Comparison of ENCODE assay signal across 16 cellular contexts in the genomic region with DNA sequence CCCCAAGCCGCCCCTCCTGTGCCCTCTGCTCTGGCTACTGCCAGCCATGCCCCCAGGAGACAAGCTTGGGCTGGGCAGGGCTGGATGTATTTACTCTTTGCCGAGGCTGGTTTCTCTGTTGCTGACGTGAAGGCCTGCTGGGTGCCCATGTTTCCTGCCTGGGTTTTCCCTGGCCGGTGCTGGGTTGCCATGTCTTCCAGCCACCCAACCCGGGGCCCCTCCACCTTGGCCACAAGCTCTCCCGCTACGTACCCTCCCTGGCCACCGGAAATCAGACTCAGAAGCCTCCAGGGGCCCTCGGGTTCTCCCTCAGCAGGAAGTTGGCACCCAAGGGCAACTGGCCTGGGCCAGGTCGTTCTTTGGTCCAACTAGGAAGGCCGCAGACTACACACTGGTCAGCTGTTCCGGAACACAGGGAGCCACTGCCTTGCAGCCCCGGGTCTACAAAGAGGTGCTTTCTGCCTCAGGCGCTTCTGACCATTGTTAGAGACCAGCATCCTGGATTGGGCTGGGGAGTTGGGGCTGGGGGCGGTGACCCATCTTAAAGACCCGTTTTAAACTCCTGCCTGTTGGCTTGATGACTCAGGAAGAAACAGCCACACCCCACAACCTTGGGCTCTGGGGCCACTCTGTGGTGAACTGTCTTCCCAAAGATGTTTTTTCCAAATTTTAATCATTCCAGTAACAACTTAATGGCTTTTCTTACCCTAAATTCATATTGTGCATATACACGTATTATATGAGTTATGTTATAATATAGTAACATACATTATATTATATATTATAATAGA.
A peak's percentile ranks its signal among the peaks of the same experiment; 100 is the strongest.
DNase-seq lines count a peak whose midpoint lies in the region; ATAC-seq and TF ChIP-seq lines count a peak whose summit lies in the region.
"Had no signal": no experiment of that assay in that cellular context is flagged by ENCODE, and none has a peak within 500 bp of the region (broad histone marks: within the 10 kb centered on the region; RNA-seq: fewer than 3 reads in every experiment).

No MANE protein-coding gene starts in this region.

- H3K79me1 ChIP-seq in IMR-90 (ENCODE audit: low read depth in 1 of 2, low read length in 2 of 2) = no peaks in the 10 kb centered on the region
- H3K79me1 ChIP-seq in neuronal stem cell (ENCODE audit: low read depth, low read length) = no peaks in the 10 kb centered on the region

- no peaks in the 10 kb centered on the region for H4K20me1 ChIP-seq in IMR-90 (ENCODE audit: insufficient read depth, low read length)

- H2BK5ac ChIP-seq in IMR-90 (ENCODE audit: low read depth, low read length, poor library complexity, severe bottlenecking) (no peak overlapping the region), neuronal stem cell (ENCODE audit: low read length) (no peak overlapping the region)

- no peak overlapping the region for H3K4me3 ChIP-seq in IMR-90 (ENCODE audit: insufficient read depth, low read depth, low read length)
- H3K4me3 ChIP-seq in neuronal stem cell (ENCODE audit: low read length in 2 of 2) = no peak overlapping the region
- H3K4me3 ChIP-seq: heart left ventricle had no signal

- CTCF ChIA-PET in activated CD8-positive, alpha-beta memory T cell treated with anti-CD3 and anti-CD28 coated beads, Interleukin-2, amount 10 ng/mL, durations not matched to agents 7 days and 5 days (lab: Charles Lee) = interaction anchor here (0.8 to 1.5 kb wide), 2 partner anchors 21 to 35 kb away, joined by 3 to 4 read pairs; no protein-coding TSS in a partner anchor
- CTCF ChIA-PET in IMR-90 (lab: Yijun Ruan, JAX) = no interaction called here

- no peak overlapping the region for H3K4me2 ChIP-seq in IMR-90 (ENCODE audit: low read depth, low read length)
- H3K4me2 ChIP-seq in neuronal stem cell (ENCODE audit: insufficient read depth, low read length, poor library complexity, severe bottlenecking) = no peak overlapping the region

- H3K14ac ChIP-seq in IMR-90 (replicated peaks; ENCODE audit: low read depth, low read length) (no peak overlapping the region), neuronal stem cell (ENCODE audit: low read length) (no peak overlapping the region)

- TF ChIP-seq CTCF in IMR-90 (conservative IDR thresholded peaks at IDR 0.05; ENCODE audit: low read depth, low read length) = no peak

- H3K27me3 Mint-ChIP-seq in activated CD8-positive, alpha-beta memory T cell treated with anti-CD3 and anti-CD28 coated beads, Interleukin-2, amount 10 ng/mL, durations not matched to agents 7 days and 5 days = no peaks in the 10 kb centered on the region
- H3K27me3 Mint-ChIP-seq in activated T-cell treated with anti-CD3 and anti-CD28 coated beads, Interleukin-2, amount 50 U/mL, for 72 hours (ENCODE audit: low read depth) = peaks cover 1% of the 10 kb centered on the region

- H3K9me3 Mint-ChIP-seq in activated CD8-positive, alpha-beta memory T cell treated with anti-CD3 and anti-CD28 coated beads, Interleukin-2, amount 10 ng/mL, durations not matched to agents 7 days and 5 days (ENCODE audit: low read depth) = no peaks in the 10 kb centered on the region
- peaks cover 8% of the 10 kb centered on the region in 2 donors for H3K9me3 Mint-ChIP-seq in activated T-cell treated with anti-CD3 and anti-CD28 coated beads, Interleukin-2, amount 50 U/mL, for 72 hours

- no peak overlapping the region for H2BK15ac ChIP-seq in IMR-90 (ENCODE audit: low read depth, low read length)
- peak overlapping the region; percentile 65 for H2BK15ac ChIP-seq in neuronal stem cell (ENCODE audit: low read length)

- H3K9ac ChIP-seq in IMR-90 (ENCODE audit: low read depth, low read length) = no peak overlapping the region
- no peak overlapping the region for H3K9ac ChIP-seq in neuronal stem cell (ENCODE audit: low read depth, low read length, poor library complexity)

- H4K91ac ChIP-seq in IMR-90 (ENCODE audit: insufficient read depth, low read depth, low read length) (no peak overlapping the region), neuronal stem cell (ENCODE audit: low read depth, low read length, poor library complexity) (no peak overlapping the region)

- H2BK20ac ChIP-seq in IMR-90 (ENCODE audit: low read depth, low read length) = no peak overlapping the region

- H3K4me1 ChIP-seq in IMR-90 (ENCODE audit: control insufficient read depth, insufficient read depth, low read length) (0 out of 2 replicates have a peak, but pooled peaks cover 2% of the 10 kb centered on the region), neuronal stem cell (ENCODE audit: control insufficient read depth in 2 of 2, insufficient read depth in 1 of 2, low read depth in 1 of 2, low read length in 2 of 2) (peaks cover 0 to 2% of the 10 kb centered on the region in 2 donors)
- H3K4me1 ChIP-seq: heart left ventricle had no signal

- H2AFZ ChIP-seq in IMR-90 (replicated peaks; ENCODE audit: low read length, poor library complexity) (peak overlapping the region; percentile 10), neuronal stem cell (ENCODE audit: low read length) (no peak overlapping the region)

- peak overlapping the region; percentile 22 for H3K4me3 Mint-ChIP-seq in activated CD8-positive, alpha-beta memory T cell treated with anti-CD3 and anti-CD28 coated beads, Interleukin-2, amount 10 ng/mL, durations not matched to agents 7 days and 5 days
- H3K4me3 Mint-ChIP-seq in activated T-cell treated with anti-CD3 and anti-CD28 coated beads, Interleukin-2, amount 50 U/mL, for 72 hours = peak overlapping the region; percentile 62 to 69

- TF ChIP-seq POLR2A in IMR-90 (IDR thresholded peaks at IDR 0.05; ENCODE audit: low read depth, low read length) = no peak

- BruUV-seq in IMR-90 (replicated peaks; lab: Mats Ljungman, UMichigan) = no TSS peak

- H3K27ac Mint-ChIP-seq in activated CD8-positive, alpha-beta memory T cell treated with anti-CD3 and anti-CD28 coated beads, Interleukin-2, amount 10 ng/mL, durations not matched to agents 7 days and 5 days = peak overlapping the region; percentile 89
- H3K27ac Mint-ChIP-seq in activated T-cell treated with anti-CD3 and anti-CD28 coated beads, Interleukin-2, amount 50 U/mL, for 72 hours = peak overlapping the region; percentile 95

- H2AK5ac ChIP-seq in IMR-90 (ENCODE audit: low read depth, low read length) (no peak overlapping the region), neuronal stem cell (ENCODE audit: low read depth, low read length) (peak overlapping the region; percentile 70)

- H3K4me1 Mint-ChIP-seq in activated CD8-positive, alpha-beta memory T cell treated with anti-CD3 and anti-CD28 coated beads, Interleukin-2, amount 10 ng/mL, durations not matched to agents 7 days and 5 days = peaks cover 85% of the 10 kb centered on the region
- H3K4me1 Mint-ChIP-seq in activated T-cell treated with anti-CD3 and anti-CD28 coated beads, Interleukin-2, amount 50 U/mL, for 72 hours (ENCODE audit: low read depth) = peaks cover 80% of the 10 kb centered on the region

- H3K9me1 ChIP-seq in IMR-90 (ENCODE audit: insufficient read depth, low read length) = no peaks in the 10 kb centered on the region; the same call in 1 of the 2 replicates

- TF ChIP-seq RAD21 in IMR-90 (IDR thresholded peaks at IDR 0.05; ENCODE audit: low read length) = no peak

- H4K8ac ChIP-seq in IMR-90 (ENCODE audit: low read depth in 2 of 2, low read length in 2 of 2) (no peak overlapping the region), neuronal stem cell (ENCODE audit: low read depth, low read length) (no peak overlapping the region)

- H3K9me3 ChIP-seq in IMR-90 (ENCODE audit: control insufficient read depth, insufficient read depth, low read length) (no peaks in the 10 kb centered on the region), neuronal stem cell (replicated peaks in 1 of 2; ENCODE audit: control insufficient read depth in 2 of 2, insufficient read depth in 1 of 2, low read depth in 1 of 2, low read length in 2 of 2) (no peaks in the 10 kb centered on the region)
- H3K9me3 ChIP-seq: heart left ventricle had no signal

- no peak overlapping the region for H2AK9ac ChIP-seq in IMR-90 (replicated peaks; ENCODE audit: low read depth, low read length, poor library complexity)

- no peak overlapping the region for H3K56ac ChIP-seq in IMR-90 (ENCODE audit: extremely low read depth, insufficient read depth, low read length)

- no peak overlapping the region for H4K5ac ChIP-seq in IMR-90 (ENCODE audit: low read depth, low read length)

- in situ Hi-C loops in IMR-90 (cut with MboI; ENCODE audit: low sequenced_read_pairs) = no loop called here

- POLR2A ChIA-PET in IMR-90 (lab: Charles Lee; ENCODE audit: unreplicated experiment) = no interaction called here

- H3K36me3 Mint-ChIP-seq in activated CD8-positive, alpha-beta memory T cell treated with anti-CD3 and anti-CD28 coated beads, Interleukin-2, amount 10 ng/mL, durations not matched to agents 7 days and 5 days = peaks cover 9% of the 10 kb centered on the region
- peaks cover 5 to 11% of the 10 kb centered on the region in 2 donors for H3K36me3 Mint-ChIP-seq in activated T-cell treated with anti-CD3 and anti-CD28 coated beads, Interleukin-2, amount 50 U/mL, for 72 hours (ENCODE audit: insufficient read depth in 2 of 2)

- peak; percentile 68 for DNase-seq in activated CD8-positive, alpha-beta memory T cell treated with anti-CD3 and anti-CD28 coated beads, Interleukin-2, amount 10 ng/mL, durations not matched to agents 7 days and 5 days
- DNase-seq in activated CD8-positive, alpha-beta memory T cell treated with anti-CD3 and anti-CD28 coated beads, Interleukin-2, amount 50 U/mL, for 48 hours = no peak
- DNase-seq in IMR-90 = no peak
- DNase-seq in activated T-cell treated with anti-CD3 and anti-CD28 coated beads, Interleukin-2, amount 50 U/mL, for 72 hours = peak; percentile 65
- DNase-seq in neuronal stem cell (ENCODE audit: low spot score) = no peak
- DNase-seq in NCI-H1105 treated with DMSO at 0.1 percent for 48 hours (lab: John Stamatoyannopoulos, UW) = no peak
- DNase-seq: central memory CD4-positive, alpha-beta T cell; effector CD8-positive, alpha-beta T cell; mesendoderm; NCI-H524 treated with DMSO at 0.1 percent for 48 hours; PC-3; retina; substantia nigra had no signal

- no peak overlapping the region for H3K4ac ChIP-seq in IMR-90 (ENCODE audit: low read depth, low read length)
- no peak overlapping the region for H3K4ac ChIP-seq in neuronal stem cell (ENCODE audit: low read length)

- H3K36me3 ChIP-seq in IMR-90 (ENCODE audit: control insufficient read depth, insufficient read depth, low read length) (no peaks in the 10 kb centered on the region), neuronal stem cell (replicated peaks in 1 of 2; ENCODE audit: control insufficient read depth in 2 of 2, insufficient read depth in 2 of 2, low read length in 2 of 2) (no peaks in the 10 kb centered on the region)
- H3K36me3 ChIP-seq: heart left ventricle had no signal

- 85% methylated on average over 8 of the region's 17 CpGs; no CpG with 5 or more reads in 1 of the 2 experiments for whole genome bisulfite sequencing in IMR-90 (ENCODE audit: extremely low coverage in 2 of 2, insufficient read length in 1 of 2), 2 experiments
- WGBS in neuronal stem cell (ENCODE audit: extremely low coverage in 2 of 2, insufficient read length in 2 of 2, insufficient replicate concordance in 1 of 2), 2 donors = no CpG with 5 or more reads among the region's 17 CpGs

- peak; percentile 4 for ATAC-seq in activated CD8-positive, alpha-beta memory T cell treated with anti-CD3 and anti-CD28 coated beads, Interleukin-2, amount 10 ng/mL, durations not matched to agents 7 days and 5 days
- no peak for ATAC-seq in IMR-90 (ENCODE audit: low read depth)
- peak; percentile 34 to 38 for ATAC-seq in activated T-cell treated with anti-CD3 and anti-CD28 coated beads, Interleukin-2, amount 50 U/mL, for 72 hours (replicated peaks in 1 of 2)
- no peak for ATAC-seq in GM21390 (IDR thresholded peaks at IDR 0.05; ENCODE audit: unreplicated experiment)
- ATAC-seq in HG02571 (IDR thresholded peaks at IDR 0.05; ENCODE audit: unreplicated experiment) = no peak
- ATAC-seq: heart left ventricle, PC-3 had no signal

- H2BK12ac ChIP-seq in neuronal stem cell (ENCODE audit: low read length) = no peak overlapping the region

- H3K27ac ChIP-seq in IMR-90 (ENCODE audit: insufficient read depth, low read length) (no peak overlapping the region), neuronal stem cell (replicated peaks; ENCODE audit: low read length) (no peak overlapping the region)
- H3K27ac ChIP-seq: heart left ventricle had no signal

- H3K18ac ChIP-seq in IMR-90 (ENCODE audit: low read depth, low read length) = no peak overlapping the region
- peak overlapping the region; percentile 70 for H3K18ac ChIP-seq in neuronal stem cell (ENCODE audit: low read length)

- dilution Hi-C loops in IMR-90 (cut with HindIII; ENCODE audit: low sequenced_read_pairs, unreplicated experiment) = no loop called here

- no peak overlapping the region for H2BK120ac ChIP-seq in IMR-90 (ENCODE audit: low read depth, low read length)
- H2BK120ac ChIP-seq in neuronal stem cell (ENCODE audit: low read depth, low read length) = no peak overlapping the region

- intact Hi-C loops in IMR-90 (cut with micrococcal nuclease) = no loop called here

- H3K23ac ChIP-seq in IMR-90 (ENCODE audit: low read depth, low read length) (no peak overlapping the region), neuronal stem cell (ENCODE audit: low read depth, low read length, poor library complexity) (no peak overlapping the region)

- peaks cover 10% of the 10 kb centered on the region for H3K27me3 ChIP-seq in IMR-90 (ENCODE audit: control insufficient read depth, insufficient read depth, low read length)
- peaks cover 0 to 20% (median 0%) of the 10 kb centered on the region in 3 experiments for H3K27me3 ChIP-seq in neuronal stem cell (ENCODE audit: control insufficient read depth in 3 of 3, insufficient read depth in 3 of 3, low read depth in 1 of 3, low read length in 3 of 3)

Comparison
In these comparisons a context has a peak if more than half of its experiments do, and no peak if none do; other contexts are left out.
1. DNase-seq: peak in activated CD8-positive, alpha-beta memory T cell treated with anti-CD3 and anti-CD28 coated beads, Interleukin-2, amount 10 ng/mL, durations not matched to agents 7 days and 5 days (single experiment) and activated T-cell treated with anti-CD3 and anti-CD28 coated beads, Interleukin-2, amount 50 U/mL, for 72 hours (2 of 2); none in activated CD8-positive, alpha-beta memory T cell treated with anti-CD3 and anti-CD28 coated beads, Interleukin-2, amount 50 U/mL, for 48 hours (single experiment), IMR-90 (single experiment), neuronal stem cell (single experiment) and NCI-H1105 treated with DMSO at 0.1 percent for 48 hours (single experiment).
2. ATAC-seq: peak in activated CD8-positive, alpha-beta memory T cell treated with anti-CD3 and anti-CD28 coated beads, Interleukin-2, amount 10 ng/mL, durations not matched to agents 7 days and 5 days (single experiment) and activated T-cell treated with anti-CD3 and anti-CD28 coated beads, Interleukin-2, amount 50 U/mL, for 72 hours (2 of 2); none in IMR-90 (single experiment), GM21390 (single experiment) and HG02571 (single experiment).